ENCODE assay signal across 8 cellular contexts in genomic region chr20:2873010-2873746, GRCh38. TPM values are rescaled to one million over a fixed set of nuclear protein-coding genes. Genes with fewer than 3 reads are reported as not detected.
DNase-seq lines count a peak whose midpoint lies in the region; ATAC-seq and TF ChIP-seq lines count a peak whose summit lies in the region.

Gene PTPRA (plus strand): TSS chr20:2873481. CDS start chr20:2964278, 90,797 bp downstream.

- ATAC-seq in HG02588 (IDR thresholded peaks at IDR 0.05; ENCODE audit: unreplicated experiment), result peak; percentile 85
- peak; percentile 95 to 96 for ATAC-seq in activated naive CD4-positive, alpha-beta T cell treated with anti-CD3 and anti-CD28 coated beads, Interleukin-2, amount 50 U/mL, for 72 hours

- no peaks in the 10 kb centered on the region for H3K9me3 Mint-ChIP-seq in activated naive CD4-positive, alpha-beta T cell treated with anti-CD3 and anti-CD28 coated beads, Interleukin-2, amount 50 U/mL, for 72 hours

- H3K79me2 ChIP-seq in osteoblast (ENCODE audit: insufficient read depth, low read length), result peaks cover 39% of the 10 kb centered on the region

- WGBS in testis, 2 donors, result 0% methylated on average over 18 to 31 of the region's 83 CpGs

- H3K27ac ChIP-seq in osteoblast (ENCODE audit: low read depth, low read length) (peak within 1 kb of the TSS; percentile 3), testis (peak within 1 kb of the TSS; percentile 55 to 87)

- peaks cover 23% of the 10 kb centered on the region for H4K20me1 ChIP-seq in osteoblast (ENCODE audit: insufficient read depth, low read length)

- peaks cover 33% of the 10 kb centered on the region for H3K4me1 ChIP-seq in osteoblast (ENCODE audit: insufficient read depth, low read length)
- H3K4me1 ChIP-seq in testis, result peaks cover 25% of the 10 kb centered on the region

- peak within 1 kb of the TSS; percentile 83 for H3K4me2 ChIP-seq in osteoblast (ENCODE audit: insufficient read depth, low read length)

- peak within 1 kb of the TSS; percentile 89 to 98 for H3K27ac Mint-ChIP-seq in activated naive CD4-positive, alpha-beta T cell treated with anti-CD3 and anti-CD28 coated beads, Interleukin-2, amount 50 U/mL, for 72 hours

- H3K36me3 ChIP-seq in osteoblast (ENCODE audit: insufficient read depth, low read length) (no peaks in the 10 kb centered on the region), testis (ENCODE audit: low read depth, missing control alignments) (no peaks in the 10 kb centered on the region)

- DNase-seq in GM10266 (ENCODE audit: extremely low spot score) (peak; percentile 97), NCI-H1092 (lab: John Stamatoyannopoulos, UW) (peak; percentile 90), SKM-1 (lab: John Stamatoyannopoulos, UW; ENCODE audit: unreplicated experiment) (peak; percentile 36), glomerular visceral epithelial cell (ENCODE audit: extremely low spot score) (peak; percentile 94), osteoblast (ENCODE audit: insufficient read length, low spot score, missing footprints) (peak; percentile 99), testis (peak; percentile 97)
- DNase-seq in activated naive CD4-positive, alpha-beta T cell treated with anti-CD3 and anti-CD28 coated beads, Interleukin-2, amount 50 U/mL, for 72 hours (ENCODE audit: low spot score in 2 of 2), result peak; percentile 93

- peak within 1 kb of the TSS; percentile 93 for H3K4me3 ChIP-seq in osteoblast (ENCODE audit: insufficient read depth, low read length)
- H3K4me3 ChIP-seq in testis, result peak within 1 kb of the TSS; percentile 93 to 98

- TF ChIP-seq POLR2A in testis (IDR thresholded peaks at IDR 0.05), result peak; percentile 26

- H3K27me3 ChIP-seq in osteoblast (ENCODE audit: insufficient read depth, low read length) (no peaks in the 10 kb centered on the region), testis (no peaks in the 10 kb centered on the region)

- H2AFZ ChIP-seq in osteoblast (ENCODE audit: low read length), result peak within 1 kb of the TSS; percentile 85

- H3K36me3 Mint-ChIP-seq in activated naive CD4-positive, alpha-beta T cell treated with anti-CD3 and anti-CD28 coated beads, Interleukin-2, amount 50 U/mL, for 72 hours, result peaks cover 11 to 20% of the 10 kb centered on the region in 2 donors

- TF ChIP-seq CTCF in GM10266 (IDR thresholded peaks at IDR 0.05; ENCODE audit: control insufficient read depth, insufficient read depth, low read depth, missing control alignments) (no peak), osteoblast (IDR thresholded peaks at IDR 0.05; ENCODE audit: extremely low read depth, low read depth, low read length) (no peak), testis (IDR thresholded peaks at IDR 0.05) (no peak)

- intact Hi-C loops in testis (cut with DNase I; ENCODE audit: low total_unique reads), result no loop called here

- H3K9me3 ChIP-seq in osteoblast (ENCODE audit: low read depth, low read length) (no peaks in the 10 kb centered on the region), testis (no peaks in the 10 kb centered on the region)

RNA-seq across cellular contexts. Expression of gene PTPRA, which starts in this region (rescaled TPM):
- 10 to 100 TPM; 37.8 to 55.8 TPM for total RNA-seq in activated naive CD4-positive, alpha-beta T cell treated with anti-CD3 and anti-CD28 coated beads, Interleukin-2, amount 50 U/mL, for 72 hours
- total RNA-seq in osteoblast (44.2 and 51.0 TPM in 2 replicates), testis (10 to 100 TPM; 52.0 to 68.9 TPM)
- polyA plus RNA-seq in testis (ENCODE audit: insufficient read depth, low read depth, low replicate concordance), result 83.8 TPM

Comparison
In these comparisons a context has a peak if more than half of its experiments do, and no peak if none do; other contexts are left out.
1. Peak in every context shown above with its lines: DNase-seq, ATAC-seq, H3K4me3 ChIP-seq and H3K27ac ChIP-seq.
2. DNase-seq: peak in every context shown above with its lines; median percentile 99 in osteoblast; 97 in GM10266; 97 in testis; 94 in glomerular visceral epithelial cell; 93 in activated naive CD4-positive, alpha-beta T cell treated with anti-CD3 and anti-CD28 coated beads, Interleukin-2, amount 50 U/mL, for 72 hours; 90 in NCI-H1092; 36 in SKM-1.